In the genomic region with DNA sequence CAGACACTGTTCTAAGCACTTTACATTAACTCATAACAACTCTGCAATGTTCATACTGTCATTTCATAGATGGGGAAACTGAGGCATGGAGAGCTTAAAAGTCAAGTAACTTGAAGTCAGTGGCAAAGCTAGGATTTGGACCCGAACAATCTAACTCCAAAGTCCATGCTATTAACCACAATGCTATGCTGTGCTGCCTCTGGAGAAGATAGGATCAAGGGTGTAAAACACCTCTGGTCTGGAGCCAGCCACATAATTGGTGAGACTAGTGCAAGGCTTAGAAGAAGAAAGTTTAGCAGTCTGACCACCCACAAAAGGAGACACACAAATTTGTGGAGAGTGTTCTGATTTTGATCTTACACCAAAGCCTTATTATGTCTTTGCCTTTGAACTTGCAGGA, we compare ENCODE assay signal across 19 cellular contexts. TPM values are rescaled to one million over a fixed set of nuclear protein-coding genes. Genes with fewer than 3 reads are reported as not detected.
DNase-seq lines count a peak whose midpoint lies in the region; ATAC-seq, FAIRE-seq and TF ChIP-seq lines count a peak whose summit lies in the region.
"Had no signal": no experiment of that assay in that cellular context is flagged by ENCODE, and none has a peak within 500 bp of the region (broad histone marks: within the 10 kb centered on the region; RNA-seq: fewer than 3 reads in every experiment).

No MANE protein-coding gene starts in this region.

- peaks cover 0 to 6% of the 10 kb centered on the region in 2 experiments; a peak in 2 of 5 replicates for H3K4me1 ChIP-seq in K562 (replicated peaks in 1 of 2; ENCODE audit: control insufficient read depth in 2 of 2, insufficient read depth in 2 of 2, low read length in 2 of 2)
- H3K4me1 ChIP-seq in body of pancreas: peaks cover 56% of the 10 kb centered on the region
- H3K4me1 ChIP-seq in pancreas: peaks cover 38 to 52% (median 39%) of the 10 kb centered on the region in 3 donors
- H3K4me1 ChIP-seq in right lobe of liver: no peaks in the 10 kb centered on the region
- H3K4me1 ChIP-seq in right cardiac atrium (ENCODE audit: control insufficient read depth, insufficient read depth, low read length): peaks cover 3% of the 10 kb centered on the region
- H3K4me1 ChIP-seq: HAP-1 had no signal

- TF ChIP-seq POLR2A in K562 (conservative IDR thresholded peaks at IDR 0.05): no peak
- TF ChIP-seq POLR2A in body of pancreas (IDR thresholded peaks at IDR 0.05): no peak
- TF ChIP-seq POLR2A in erythroblast (IDR thresholded peaks at IDR 0.05; ENCODE audit: low read length): no peak
- TF ChIP-seq POLR2A in right lobe of liver (IDR thresholded peaks at IDR 0.05): no peak

- ATAC-seq in K562 (peak; percentile 43; the same call in 1 of the 3 replicates), body of pancreas (no peak), pancreas (peak in 1 of 4 donors; percentile 27), HG03439 (IDR thresholded peaks at IDR 0.05; ENCODE audit: unreplicated experiment) (no peak), right lobe of liver (no peak), right cardiac atrium (no peak), GM21526 (IDR thresholded peaks at IDR 0.05; ENCODE audit: low FRiP score, unreplicated experiment) (no peak)

- intact Hi-C loops in K562 (cut with micrococcal nuclease): no loop called here
- intact Hi-C loops in body of pancreas (cut with DNase I): no loop called here
- intact Hi-C loops in pancreas (cut with DNase I): no loop called here
- intact Hi-C loops in right lobe of liver (cut with DNase I): no loop called here
- intact Hi-C loops in right cardiac atrium (cut with DNase I): no loop called here

- no peak for TF ChIP-seq EP300 in K562 (IDR thresholded peaks at IDR 0.05; ENCODE audit: low read length)

- H3K36me3 ChIP-seq in K562 (ENCODE audit: control insufficient read depth, insufficient read depth, low read length): no peaks in the 10 kb centered on the region
- no peaks in the 10 kb centered on the region for H3K36me3 ChIP-seq in body of pancreas (replicated peaks in 1 of 2; ENCODE audit: insufficient read depth in 1 of 2, low read depth in 2 of 2)
- H3K36me3 ChIP-seq in pancreas: no peaks in the 10 kb centered on the region
- no peaks in the 10 kb centered on the region for H3K36me3 ChIP-seq in right lobe of liver
- H3K36me3 ChIP-seq: HAP-1 had no signal

- CTCF ChIA-PET in K562 (lab: Yijun Ruan, JAX; ENCODE audit: low intra/inter-chr PET ratio): no interaction called here

- H3K9me3 ChIP-seq in K562 (replicated peaks; ENCODE audit: control insufficient read depth, insufficient read depth, low read depth, low read length) (no peaks in the 10 kb centered on the region), body of pancreas (no peaks in the 10 kb centered on the region), pancreas (no peaks in the 10 kb centered on the region), right lobe of liver (no peaks in the 10 kb centered on the region), right cardiac atrium (ENCODE audit: control insufficient read depth, low read length) (no peaks in the 10 kb centered on the region)
- H3K9me3 ChIP-seq: Caco-2, HAP-1 had no signal

- no peak overlapping the region for H3K27ac ChIP-seq in K562 (ENCODE audit: extremely low read depth, low read depth, low read length)
- H3K27ac ChIP-seq in body of pancreas: peak overlapping the region in 3 of 4 donors; percentile 13 to 70 (median 43)
- H3K27ac ChIP-seq in pancreas: peak overlapping the region; percentile 1 to 50 (median 30)
- no peak overlapping the region for H3K27ac ChIP-seq in right lobe of liver
- no peak overlapping the region for H3K27ac ChIP-seq in right cardiac atrium (ENCODE audit: low read length)

- POLR2A ChIA-PET in K562 (lab: Yijun Ruan, JAX): interaction anchor here (1.0 kb wide), 1 partner anchor 10 kb away, joined by 5 read pairs; no protein-coding TSS in a partner anchor

- H3K4me2 ChIP-seq in K562 (ENCODE audit: insufficient read depth, low read length): no peak overlapping the region

- TF ChIP-seq RAD21 in K562 (CRISPR knock-in tag; conservative IDR thresholded peaks at IDR 0.05 in 1 of 2, IDR thresholded peaks at IDR 0.05 in 1 of 2): no peak

- 5% methylated on average over 1 of the region's 1 CpG for WGBS in K562 (ENCODE audit: insufficient coverage, low coverage, missing lambda C conversion rate)
- WGBS in body of pancreas, 2 donors: 29 to 33% methylated on average over 1 of the region's 1 CpG
- 44 to 54% methylated on average over 1 of the region's 1 CpG for WGBS in pancreas, 2 donors
- WGBS in right lobe of liver (ENCODE audit: insufficient coverage, low coverage, low lambda C conversion rate, missing lambda C conversion rate): 86% methylated on average over 1 of the region's 1 CpG
- WGBS in right cardiac atrium: 97% methylated on average over 1 of the region's 1 CpG

- FAIRE-seq in K562 (lab: Jason Lieb, UNC) (peak; percentile 58), pancreas (lab: Jason Lieb, UNC) (no peak)
- FAIRE-seq: GM12891, GM18507, H54 had no signal

- H3K27me3 ChIP-seq in K562 (ENCODE audit: control insufficient read depth in 2 of 2, insufficient read depth in 2 of 2, low read length in 2 of 2): no peaks in the 10 kb centered on the region; a peak in 1 of 5 replicates
- H3K27me3 ChIP-seq in body of pancreas: no peaks in the 10 kb centered on the region
- no peaks in the 10 kb centered on the region for H3K27me3 ChIP-seq in pancreas
- H3K27me3 ChIP-seq in right lobe of liver: no peaks in the 10 kb centered on the region
- H3K27me3 ChIP-seq in right cardiac atrium (ENCODE audit: control insufficient read depth, insufficient read depth): no peaks in the 10 kb centered on the region

- H3K4me3 ChIP-seq in K562: no peak overlapping the region
- H3K4me3 ChIP-seq in body of pancreas: no peak overlapping the region
- H3K4me3 ChIP-seq in pancreas: no peak overlapping the region
- no peak overlapping the region for H3K4me3 ChIP-seq in right lobe of liver
- H3K4me3 ChIP-seq in right cardiac atrium (ENCODE audit: low read length): no peak overlapping the region
- H3K4me3 ChIP-seq: HAP-1 had no signal

- H3K79me2 ChIP-seq in K562 (ENCODE audit: control insufficient read depth, insufficient read depth, low read length): no peaks in the 10 kb centered on the region

- no peak for DNase-seq in K562 (ENCODE audit: extremely low read depth in 1 of 4, low spot score in 3 of 4)
- no peak for DNase-seq in body of pancreas
- peak; percentile 15 to 20 for DNase-seq in erythroblast (lab: John Stamatoyannopoulos, UW)
- DNase-seq in pancreas: no peak
- no peak for DNase-seq in right lobe of liver
- no peak for DNase-seq in right cardiac atrium
- DNase-seq: C1 segment of cervical spinal cord; Caco-2; CD4-positive, alpha-beta memory T cell; DMS153; DMS79 treated with DMSO at 0.1 percent for 48 hours; GF-D8; GOT3 had no signal

- in situ Hi-C loops in K562 (cut with MboI): loop anchor here (10.0 kb wide), 1 partner anchor 388 kb away; no protein-coding TSS in a partner anchor

- H3K9me1 ChIP-seq in K562 (ENCODE audit: control insufficient read depth, insufficient read depth, low read length): no peaks in the 10 kb centered on the region

- no peak overlapping the region for H2AFZ ChIP-seq in K562 (ENCODE audit: low read depth, low read length)

- no peak for TF ChIP-seq CTCF in K562 (IDR thresholded peaks at IDR 0.05 in 2 of 3, conservative IDR thresholded peaks at IDR 0.05 in 1 of 3; ENCODE audit: insufficient read depth in 2 of 3, low read depth in 1 of 3, low read length in 3 of 3)
- TF ChIP-seq CTCF in body of pancreas (IDR thresholded peaks at IDR 0.05): no peak
- TF ChIP-seq CTCF in pancreas (IDR thresholded peaks at IDR 0.05): no peak
- no peak for TF ChIP-seq CTCF in right lobe of liver (IDR thresholded peaks at IDR 0.05)

- no peak overlapping the region for H3K9ac ChIP-seq in K562 (ENCODE audit: insufficient read depth in 1 of 2, low read depth in 2 of 2, low read length in 2 of 2)

- H4K20me1 ChIP-seq in K562 (replicated peaks; ENCODE audit: control insufficient read depth, insufficient read depth, low read length): no peaks in the 10 kb centered on the region; the same call in 1 of the 2 replicates

- no TSS peak for BruUV-seq in K562 (replicated peaks; lab: Mats Ljungman, UMichigan)

RNA-seq across cellular contexts. Expression of a gene that starts 43.7 kb away (rescaled TPM):
- total RNA-seq in K562 (2011; cell fraction: chromatin; rRNA removed; ENCODE audit: low replicate concordance): 359 and 833 TPM in 2 replicates
- total RNA-seq in K562 (2011; cell fraction: nucleolus; rRNA removed): 445 and 463 TPM in 2 replicates
- total RNA-seq in K562 (2011; cell fraction: nucleoplasm; rRNA removed): 399 and 402 TPM in 2 replicates
- 97.6 and 107 TPM in 2 replicates for total RNA-seq in K562 (2014; rRNA removed)
- total RNA-seq in K562 (2014; rRNA removed; fragmentation: Illumina TruSeq; extraction: Trizol): 65.0 and 78.6 TPM in 2 replicates
- total RNA-seq in K562 (2015; rRNA removed; fragmentation: Illumina TruSeq; extraction: Trizol): 78.4 and 83.2 TPM in 2 replicates
- total RNA-seq in K562 (2021): 93.4 and 102 TPM in 2 replicates
- polyA plus RNA-seq in K562 (2011; rRNA removed): 96.3 and 120 TPM in 2 replicates
- polyA plus RNA-seq in K562 (2011; cell fraction: cytosol; rRNA removed): 199 and 200 TPM in 2 replicates
- 212 and 227 TPM in 2 replicates for polyA plus RNA-seq in K562 (2011; cell fraction: nucleus; rRNA removed)
- 69.1 and 93.2 TPM in 2 replicates for polyA plus RNA-seq in K562 (2012)
- 122 and 140 TPM in 2 replicates for polyA plus RNA-seq in K562 (2014; fragmentation: Illumina TruSeq; extraction: Trizol)
- 10 to 100 TPM; 29.1 to 42.1 TPM for polyA plus RNA-seq in K562 (2014; fragmentation: Nextera tagmentation; extraction: Ambion mirVana)
- polyA plus RNA-seq in K562 (2014; rRNA removed): 90.1 and 90.8 TPM in 2 replicates
- 112 and 121 TPM in 2 replicates for polyA minus RNA-seq in K562 (2011; rRNA and poly(A)+ RNA removed)
- 55.3 and 58.2 TPM in 2 replicates for polyA minus RNA-seq in K562 (2011; cell fraction: cytosol; rRNA and poly(A)+ RNA removed)
- 104 and 166 TPM in 2 replicates for polyA minus RNA-seq in K562 (2011; cell fraction: nucleus; rRNA and poly(A)+ RNA removed)
- total RNA-seq in body of pancreas: 100 to 1,000 TPM; 143 to 212 TPM
- 10 to 100 TPM; 40.1 to 67.5 (median 61.4) TPM for total RNA-seq in pancreas
- polyA plus RNA-seq in pancreas: 10 to 100 TPM; 73.1 to 78.9 TPM
- total RNA-seq in right lobe of liver: 10 to 100 TPM; 37.7 to 64.4 (median 62.1) TPM
- total RNA-seq in right cardiac atrium: 10 to 100 TPM; 43.8 to 67.4 (median 56.5) TPM
- 39.8 TPM for polyA plus RNA-seq in right cardiac atrium

RNA-seq across cellular contexts. Expression of a gene that starts 53.3 kb away (rescaled TPM):
- total RNA-seq in K562 (2011; cell fraction: chromatin; rRNA removed; ENCODE audit: low replicate concordance): 3.9 and 14.6 TPM in 2 replicates
- 11.6 and 12.7 TPM in 2 replicates for total RNA-seq in K562 (2011; cell fraction: nucleolus; rRNA removed)
- 6.0 and 7.3 TPM in 2 replicates for total RNA-seq in K562 (2011; cell fraction: nucleoplasm; rRNA removed)
- total RNA-seq in K562 (2014; rRNA removed) (15.5 and 18.8 TPM in 2 replicates), K562 (2014; rRNA removed; fragmentation: Illumina TruSeq; extraction: Trizol) (1.5 and 3.5 TPM in 2 replicates), K562 (2015; rRNA removed; fragmentation: Illumina TruSeq; extraction: Trizol) (8.8 and 9.6 TPM in 2 replicates), K562 (2021) (13.8 and 18.1 TPM in 2 replicates), body of pancreas (10 to 100 TPM; 30.7 to 56.0 TPM), pancreas (10 to 100 TPM; 16.5 to 39.9 (median 29.6) TPM), right lobe of liver (10 to 100 TPM in 5 of 6 experiments, 1 to 10 TPM in 1; 9.6 to 31.1 (median 25.0) TPM), right cardiac atrium (100 to 1,000 TPM; 110 to 156 (median 123) TPM)
- polyA plus RNA-seq in K562 (2011; rRNA removed) (6.8 and 7.1 TPM in 2 replicates), K562 (2014; fragmentation: Illumina TruSeq; extraction: Trizol) (7.1 and 9.8 TPM in 2 replicates), K562 (2014; fragmentation: Nextera tagmentation; extraction: Ambion mirVana) (under 1 TPM; 0.13 to 0.17 TPM), K562 (2014; rRNA removed) (14.5 and 15.0 TPM in 2 replicates), pancreas (10 to 100 TPM; 28.1 to 31.3 TPM), right cardiac atrium (137 TPM)
- 6.5 and 12.3 TPM in 2 replicates for polyA plus RNA-seq in K562 (2011; cell fraction: cytosol; rRNA removed)
- 6.2 and 9.6 TPM in 2 replicates for polyA plus RNA-seq in K562 (2011; cell fraction: nucleus; rRNA removed)
- polyA plus RNA-seq in K562 (2012): 7.3 and 10.4 TPM in 2 replicates
- polyA minus RNA-seq in K562 (2011; rRNA and poly(A)+ RNA removed): 1.9 and 3.0 TPM in 2 replicates
- 8.0 and 17.4 TPM in 2 replicates for polyA minus RNA-seq in K562 (2011; cell fraction: cytosol; rRNA and poly(A)+ RNA removed)
- 4.7 and 5.0 TPM in 2 replicates for polyA minus RNA-seq in K562 (2011; cell fraction: nucleus; rRNA and poly(A)+ RNA removed)

Comparison
In these comparisons a context has a peak if more than half of its experiments do, and no peak if none do; other contexts are left out.
1. DNase-seq: peak in erythroblast (2 of 2); none in K562 (0 of 4), body of pancreas (0 of 4), pancreas (0 of 6), right lobe of liver (0 of 3) and right cardiac atrium (0 of 3).
2. H3K27ac ChIP-seq: peak in body of pancreas (3 of 4) and pancreas (4 of 4); none in K562 (single experiment), right lobe of liver (0 of 3) and right cardiac atrium (single experiment).